Comparison of ENCODE assay signal across 10 cellular contexts in the genomic region with DNA sequence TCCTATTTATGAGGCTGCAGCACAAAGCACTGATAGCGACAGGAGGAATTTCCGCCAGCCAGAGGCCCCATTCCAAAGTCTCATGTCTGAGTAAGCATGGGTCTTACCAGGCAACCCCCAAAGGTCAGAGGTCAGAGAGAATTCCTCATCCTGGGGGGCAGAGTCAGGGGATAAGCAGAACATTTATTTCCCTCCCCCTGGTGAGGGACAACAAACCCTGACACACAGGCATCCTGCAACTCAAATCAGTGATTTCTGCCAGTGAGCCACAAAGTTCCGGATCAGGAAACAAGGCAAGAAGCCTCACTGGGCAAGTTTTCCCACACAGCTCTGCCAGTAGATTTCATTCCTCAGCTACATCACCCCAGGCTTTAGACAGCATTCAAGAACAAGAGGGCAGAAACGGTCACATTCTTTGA. TPM values are rescaled to one million over a fixed set of nuclear protein-coding genes. Genes with fewer than 3 reads are reported as not detected.
DNase-seq lines count a peak whose midpoint lies in the region; ATAC-seq, FAIRE-seq and TF ChIP-seq lines count a peak whose summit lies in the region.
"Had no signal": no experiment of that assay in that cellular context is flagged by ENCODE, and none has a peak within 500 bp of the region (broad histone marks: within the 10 kb centered on the region; RNA-seq: fewer than 3 reads in every experiment).

No MANE protein-coding gene starts in this region.

- no TSS peak for BruUV-seq in IMR-90 (replicated peaks; lab: Mats Ljungman, UMichigan)
- BruUV-seq in HepG2 (replicated peaks; lab: Mats Ljungman, UMichigan) = no TSS peak

- TF ChIP-seq RAD21 in IMR-90 (IDR thresholded peaks at IDR 0.05; ENCODE audit: low read length) = no peak
- no peak for TF ChIP-seq RAD21 in HepG2 (CRISPR knock-in tag; IDR thresholded peaks at IDR 0.05)

- TF ChIP-seq EP300 in HepG2 (IDR thresholded peaks at IDR 0.05; ENCODE audit: low read depth in 2 of 2, low read length in 2 of 2) (peak in 1 of 2 experiments; percentile 28; a peak in 1 of 4 replicates), HepG2 (CRISPR knock-in tag; IDR thresholded peaks at IDR 0.05; ENCODE audit: borderline replicate concordance) (no peak)

- CTCF ChIA-PET in IMR-90 (lab: Yijun Ruan, JAX) (no interaction called here), HepG2 (lab: Yijun Ruan, JAX; ENCODE audit: low intra/inter-chr PET ratio, low total read pairs) (no interaction called here)

- H4K91ac ChIP-seq in IMR-90 (ENCODE audit: insufficient read depth, low read depth, low read length) = peak overlapping the region; percentile 45

- peak overlapping the region; percentile 86 for H3K14ac ChIP-seq in IMR-90 (replicated peaks; ENCODE audit: low read depth, low read length)

- H4K20me1 ChIP-seq in IMR-90 (ENCODE audit: insufficient read depth, low read length) = peaks cover 5% of the 10 kb centered on the region; the same call in 1 of the 2 replicates
- H4K20me1 ChIP-seq in HepG2 (ENCODE audit: insufficient read depth, low read length) = no peaks in the 10 kb centered on the region

- H3K9me3 Mint-ChIP-seq in activated naive CD4-positive, alpha-beta T cell treated with anti-CD3 and anti-CD28 coated beads, Interleukin-2, amount 50 U/mL, for 72 hours = no peaks in the 10 kb centered on the region
- H3K9me3 Mint-ChIP-seq: brain had no signal

- H2BK15ac ChIP-seq in IMR-90 (ENCODE audit: low read depth, low read length) = peak overlapping the region; percentile 63; the same call in 2 of the 3 replicates

- POLR2A ChIA-PET in IMR-90 (lab: Charles Lee; ENCODE audit: unreplicated experiment) = no interaction called here
- POLR2A ChIA-PET in HepG2 (lab: Yijun Ruan, JAX) = no interaction called here

- in situ Hi-C loops in IMR-90 (cut with MboI; ENCODE audit: low sequenced_read_pairs) = no loop called here
- in situ Hi-C loops in HepG2 (cut with HindIII; ENCODE audit: extremely low pct_ligation_motif_present, low pct_unique_long_range_greater_than_20kb) = no loop called here

- no peaks in the 10 kb centered on the region for H3K36me3 ChIP-seq in IMR-90 (ENCODE audit: control insufficient read depth, insufficient read depth, low read length)
- no peaks in the 10 kb centered on the region for H3K36me3 ChIP-seq in HepG2 (replicated peaks in 1 of 2; ENCODE audit: control insufficient read depth in 1 of 2, insufficient read depth in 2 of 2, low read length in 2 of 2)
- no peaks in the 10 kb centered on the region for H3K36me3 ChIP-seq in testis (ENCODE audit: low read depth, missing control alignments)

- no peak for TF ChIP-seq POLR2A in IMR-90 (IDR thresholded peaks at IDR 0.05; ENCODE audit: low read depth, low read length)
- no peak for TF ChIP-seq POLR2A in HepG2 (IDR thresholded peaks at IDR 0.05; ENCODE audit: insufficient read depth in 1 of 2, low read depth in 2 of 2, low read length in 2 of 2)
- no peak for TF ChIP-seq POLR2A in testis (IDR thresholded peaks at IDR 0.05)

- no peak overlapping the region for H3K4me3 ChIP-seq in IMR-90 (ENCODE audit: insufficient read depth, low read depth, low read length)
- peak overlapping the region in 1 of 3 experiments; percentile 20; a peak in 2 of 6 replicates for H3K4me3 ChIP-seq in HepG2 (replicated peaks in 1 of 3; ENCODE audit: insufficient read depth in 1 of 3, low read depth in 2 of 3, low read length in 3 of 3)
- no peak overlapping the region for H3K4me3 ChIP-seq in testis
- H3K4me3 ChIP-seq: SK-N-MC had no signal

- TF ChIP-seq CTCF in IMR-90 (conservative IDR thresholded peaks at IDR 0.05; ENCODE audit: low read depth, low read length) (no peak), HepG2 (CRISPR knock-in tag; IDR thresholded peaks at IDR 0.05) (no peak), testis (IDR thresholded peaks at IDR 0.05) (no peak)

- peak overlapping the region; percentile 81; the same call in 1 of the 2 replicates for H2AK5ac ChIP-seq in IMR-90 (ENCODE audit: low read depth, low read length)

- no peak overlapping the region for H3K27ac Mint-ChIP-seq in activated naive CD4-positive, alpha-beta T cell treated with anti-CD3 and anti-CD28 coated beads, Interleukin-2, amount 50 U/mL, for 72 hours

- dilution Hi-C loops in IMR-90 (cut with HindIII; ENCODE audit: low sequenced_read_pairs, unreplicated experiment) = no loop called here

- peak overlapping the region; percentile 71 for H2AFZ ChIP-seq in IMR-90 (replicated peaks; ENCODE audit: low read length, poor library complexity)
- H2AFZ ChIP-seq in HepG2 (ENCODE audit: low read length) = no peak overlapping the region
- H2AFZ ChIP-seq: parathyroid adenoma had no signal

- H3K9ac ChIP-seq in IMR-90 (ENCODE audit: low read depth, low read length) (peak overlapping the region; percentile 16; the same call in 1 of the 2 replicates), HepG2 (ENCODE audit: insufficient read depth, low read depth, low read length) (no peak overlapping the region)
- H3K9ac ChIP-seq: parathyroid adenoma had no signal

- H2AK9ac ChIP-seq in IMR-90 (replicated peaks; ENCODE audit: low read depth, low read length, poor library complexity) = no peak overlapping the region

- FAIRE-seq in HepG2 (lab: Jason Lieb, UNC) = no peak

- peak overlapping the region; percentile 80 for H2BK20ac ChIP-seq in IMR-90 (ENCODE audit: low read depth, low read length)

- peak overlapping the region; percentile 40 for H3K56ac ChIP-seq in IMR-90 (ENCODE audit: extremely low read depth, insufficient read depth, low read length)

- H4K8ac ChIP-seq in IMR-90 (ENCODE audit: low read depth in 2 of 2, low read length in 2 of 2) = peak overlapping the region; percentile 10 to 81; a peak in 3 of 4 replicates

- no CpG with 5 or more reads among the region's 4 CpGs for WGBS in IMR-90 (ENCODE audit: extremely low coverage in 2 of 2, insufficient read length in 1 of 2), 2 experiments
- 3% methylated on average over 4 of the region's 4 CpGs for WGBS in HepG2 (ENCODE audit: low lambda C conversion rate)
- WGBS in testis, 2 donors = 33 to 49% methylated on average over 4 of the region's 4 CpGs

- H3K4me1 ChIP-seq in IMR-90 (ENCODE audit: control insufficient read depth, insufficient read depth, low read length) (peaks cover 25% of the 10 kb centered on the region), HepG2 (ENCODE audit: insufficient read depth, low read length) (peaks cover 29% of the 10 kb centered on the region), testis (peaks cover 26% of the 10 kb centered on the region)
- H3K4me1 ChIP-seq: parathyroid adenoma had no signal

- peak overlapping the region; percentile 73 for H2BK120ac ChIP-seq in IMR-90 (ENCODE audit: low read depth, low read length)

- peaks cover 29% of the 10 kb centered on the region for H3K9me1 ChIP-seq in IMR-90 (ENCODE audit: insufficient read depth, low read length)

- H3K4me2 ChIP-seq in IMR-90 (ENCODE audit: low read depth, low read length) (peak overlapping the region; percentile 59), HepG2 (ENCODE audit: low read depth, low read length) (peak overlapping the region; percentile 52)

- H3K23ac ChIP-seq in IMR-90 (ENCODE audit: low read depth, low read length) = peak overlapping the region; percentile 84

- DNase-seq in IMR-90 (peak; percentile 82), dermis microvascular lymphatic vessel endothelial cell (ENCODE audit: low read depth in 2 of 2) (peak; percentile 16 to 76), HepG2 (ENCODE audit: low spot score) (peak; percentile 55), testis (peak; percentile 30)
- DNase-seq in activated naive CD4-positive, alpha-beta T cell treated with anti-CD3 and anti-CD28 coated beads, Interleukin-2, amount 50 U/mL, for 72 hours (ENCODE audit: low spot score in 2 of 2) = no peak
- no peak for DNase-seq in stimulated activated CD4-positive, alpha-beta T cell treated with anti-CD3 and anti-CD28 coated beads, Interleukin-4, amount 100 ng/mL, for 4 hours

- peak overlapping the region; percentile 83 for H3K4ac ChIP-seq in IMR-90 (ENCODE audit: low read depth, low read length)

- H4K5ac ChIP-seq in IMR-90 (ENCODE audit: low read depth, low read length) = peak overlapping the region; percentile 3; the same call in 1 of the 2 replicates

- H2BK5ac ChIP-seq in IMR-90 (ENCODE audit: low read depth, low read length, poor library complexity, severe bottlenecking) = peak overlapping the region; percentile 66

- H3K27me3 ChIP-seq in IMR-90 (ENCODE audit: control insufficient read depth, insufficient read depth, low read length) (no peaks in the 10 kb centered on the region), HepG2 (ENCODE audit: control insufficient read depth in 1 of 2, insufficient read depth in 2 of 2, low read length in 2 of 2) (no peaks in the 10 kb centered on the region), testis (no peaks in the 10 kb centered on the region)

- H3K36me3 Mint-ChIP-seq in activated naive CD4-positive, alpha-beta T cell treated with anti-CD3 and anti-CD28 coated beads, Interleukin-2, amount 50 U/mL, for 72 hours = no peaks in the 10 kb centered on the region
- H3K36me3 Mint-ChIP-seq: brain had no signal

- peak overlapping the region; percentile 55; the same call in 1 of the 2 replicates for H3K18ac ChIP-seq in IMR-90 (ENCODE audit: low read depth, low read length)

- H3K9me3 ChIP-seq in IMR-90 (ENCODE audit: control insufficient read depth, insufficient read depth, low read length) (no peaks in the 10 kb centered on the region), HepG2 (ENCODE audit: low read length) (no peaks in the 10 kb centered on the region), testis (no peaks in the 10 kb centered on the region)

- peak overlapping the region; percentile 54 for H3K27ac ChIP-seq in IMR-90 (ENCODE audit: insufficient read depth, low read length)
- H3K27ac ChIP-seq in HepG2 (ENCODE audit: extremely low read length, insufficient read depth, low read length) = no peak overlapping the region
- peak overlapping the region; percentile 35 to 36 for H3K27ac ChIP-seq in testis
- H3K27ac ChIP-seq: parathyroid adenoma, SK-N-MC had no signal

- ATAC-seq in IMR-90 (ENCODE audit: low read depth) = peak; percentile 60
- peak; percentile 85 for ATAC-seq in HepG2
- no peak for ATAC-seq in activated naive CD4-positive, alpha-beta T cell treated with anti-CD3 and anti-CD28 coated beads, Interleukin-2, amount 50 U/mL, for 72 hours
- no peak for ATAC-seq in GM19351 (IDR thresholded peaks at IDR 0.05; ENCODE audit: unreplicated experiment)

- peaks cover 22 to 79% of the 10 kb centered on the region in 2 experiments for H3K79me1 ChIP-seq in IMR-90 (ENCODE audit: low read depth in 1 of 2, low read length in 2 of 2)

- no peaks in the 10 kb centered on the region for H3K79me2 ChIP-seq in HepG2 (ENCODE audit: insufficient read depth, low read length)
- H3K79me2 ChIP-seq: parathyroid adenoma had no signal

- intact Hi-C loops in IMR-90 (cut with micrococcal nuclease) (loop anchor here (1.0 to 5.0 kb wide), 2 partner anchors 8 to 33 kb away; no protein-coding TSS in a partner anchor), HepG2 (cut with micrococcal nuclease; ENCODE audit: unreplicated experiment) (no loop called here), testis (cut with DNase I; ENCODE audit: low total_unique reads) (no loop called here)

RNA-seq across cellular contexts. Expression of a gene that starts 37.0 kb away (rescaled TPM):
- total RNA-seq in IMR-90 (2012; rRNA removed) = 49.2 and 51.3 TPM in 2 replicates
- 24.3 and 27.3 TPM in 2 replicates for polyA plus RNA-seq in IMR-90 (2012; rRNA removed)
- polyA plus RNA-seq in IMR-90 (2012; cell fraction: cytosol; rRNA removed) = 11.0 and 16.9 TPM in 2 replicates
- polyA plus RNA-seq in IMR-90 (2012; cell fraction: nucleus; rRNA removed; ENCODE audit: low replicate concordance) = 11.0 and 24.1 TPM in 2 replicates
- total RNA-seq in dermis microvascular lymphatic vessel endothelial cell = 1.2 and 5.2 TPM in 2 replicates
- total RNA-seq in HepG2 (2016; rRNA removed; fragmentation: Illumina TruSeq; extraction: Trizol) = not detected in 2 replicates
- total RNA-seq in HepG2 (2016; cell fraction: cytosol; rRNA removed; fragmentation: Illumina TruSeq; extraction: Trizol; ENCODE audit: low read depth) = not detected in 2 replicates
- not detected in 2 replicates for total RNA-seq in HepG2 (2016; cell fraction: insoluble cytoplasmic fraction; rRNA removed; fragmentation: Illumina TruSeq; extraction: Trizol)
- not detected in 2 replicates for total RNA-seq in HepG2 (2016; cell fraction: membrane; rRNA removed; fragmentation: Illumina TruSeq; extraction: Trizol)
- not detected in 2 replicates for total RNA-seq in HepG2 (2016; cell fraction: nucleus; rRNA removed; fragmentation: Illumina TruSeq; extraction: Trizol)
- under 0.01 and 0.03 TPM in 2 replicates for polyA plus RNA-seq in HepG2 (2011; rRNA removed)
- polyA plus RNA-seq in HepG2 (2011; cell fraction: cytosol; rRNA removed) = not detected in 2 replicates
- 0.02 TPM in 1 of 2 replicates, not detected in the other for polyA plus RNA-seq in HepG2 (2011; cell fraction: nucleus; rRNA removed)
- polyA plus RNA-seq in HepG2 (2012) = not detected in 2 replicates
- polyA plus RNA-seq in HepG2 (2016; cell fraction: cytosol; fragmentation: Illumina TruSeq; extraction: Trizol; ENCODE audit: low read depth) = not detected in 2 replicates
- not detected in 2 replicates for polyA plus RNA-seq in HepG2 (2016; cell fraction: insoluble cytoplasmic fraction; fragmentation: Illumina TruSeq; extraction: Trizol; ENCODE audit: low read depth)
- polyA plus RNA-seq in HepG2 (2016; cell fraction: membrane; fragmentation: Illumina TruSeq; extraction: Trizol; ENCODE audit: low read depth) = not detected in 2 replicates
- polyA plus RNA-seq in HepG2 (2016; cell fraction: nucleus; fragmentation: Illumina TruSeq; extraction: Trizol; ENCODE audit: insufficient read depth, low read depth) = not detected in 2 replicates
- not detected in 2 replicates for polyA minus RNA-seq in HepG2 (2011; rRNA and poly(A)+ RNA removed; ENCODE audit: low replicate concordance)
- polyA minus RNA-seq in HepG2 (2011; cell fraction: cytosol; rRNA and poly(A)+ RNA removed) = not detected in 2 replicates
- not detected in 2 replicates for polyA minus RNA-seq in HepG2 (2011; cell fraction: nucleus; rRNA and poly(A)+ RNA removed)
- total RNA-seq in testis = 1 to 10 TPM; 7.5 to 9.3 TPM
- 4.9 TPM for polyA plus RNA-seq in testis (ENCODE audit: insufficient read depth, low read depth, low replicate concordance)
- not detected for total RNA-seq in activated naive CD4-positive, alpha-beta T cell treated with anti-CD3 and anti-CD28 coated beads, Interleukin-2, amount 50 U/mL, for 72 hours

Comparison
In these comparisons a context has a peak if more than half of its experiments do, and no peak if none do; other contexts are left out.
1. ATAC-seq: peak in IMR-90 (single experiment) and HepG2 (single experiment); none in activated naive CD4-positive, alpha-beta T cell treated with anti-CD3 and anti-CD28 coated beads, Interleukin-2, amount 50 U/mL, for 72 hours (0 of 2) and GM19351 (single experiment).
2. DNase-seq: peak in IMR-90 (single experiment), dermis microvascular lymphatic vessel endothelial cell (2 of 2), HepG2 (single experiment) and testis (single experiment); none in activated naive CD4-positive, alpha-beta T cell treated with anti-CD3 and anti-CD28 coated beads, Interleukin-2, amount 50 U/mL, for 72 hours (0 of 2) and stimulated activated CD4-positive, alpha-beta T cell treated with anti-CD3 and anti-CD28 coated beads, Interleukin-4, amount 100 ng/mL, for 4 hours (0 of 2).